1 cellular context compared by ENCODE assay signal in genomic region chr15:32983679-32984078, GRCh38.
TF ChIP-seq lines count a peak whose summit lies in the region.

No MANE protein-coding gene starts in this region.

TF ChIP-seq in A549, 52 proteins besides CTCF, POLR2A, EP300 and RAD21 (continued from another document):
- no peak for TF ChIP-seq USF2 (IDR thresholded peaks at IDR 0.05)
